ENCODE assay signal across 23 cellular contexts in genomic region chr10:97153276-97153850, GRCh38. TPM values are rescaled to one million over a fixed set of nuclear protein-coding genes. Genes with fewer than 3 reads are reported as not detected.
DNase-seq lines count a peak whose midpoint lies in the region; TF ChIP-seq lines count a peak whose summit lies in the region.
"Had no signal": no experiment of that assay in that cellular context is flagged by ENCODE, and none has a peak within 500 bp of the region (broad histone marks: within the 10 kb centered on the region; RNA-seq: fewer than 3 reads in every experiment).

No MANE protein-coding gene starts in this region.

- TF ChIP-seq CTCF in spleen (IDR thresholded peaks at IDR 0.05 in 8 of 11, conservative IDR thresholded peaks at IDR 0.05 in 3 of 11) (no peak), glutamatergic neuron (IDR thresholded peaks at IDR 0.05; ENCODE audit: partially characterized antibody, unreplicated experiment) (no peak)

- no peaks in the 10 kb centered on the region for H3K4me1 ChIP-seq in spleen

- H3K27me3 Mint-ChIP-seq in glutamatergic neuron (ENCODE audit: unreplicated experiment) = peaks cover 6% of the 10 kb centered on the region
- H3K27me3 Mint-ChIP-seq: CD4-positive, alpha-beta memory T cell had no signal

- H3K36me3 ChIP-seq in spleen = no peaks in the 10 kb centered on the region
- H3K36me3 ChIP-seq: BLaER1 treated with 17β-estradiol and CSF1 and Interleukin-3, amounts not matched to agents 10 nM and 100 nM had no signal

- intact Hi-C loops in spleen (cut with DNase I; ENCODE audit: low total_unique reads) = no loop called here

- H3K27ac ChIP-seq in spleen = no peak overlapping the region
- H3K27ac ChIP-seq: 22Rv1; BLaER1 treated with 17β-estradiol and CSF1 and Interleukin-3, amounts not matched to agents 10 nM and 100 nM; SK-N-MC had no signal

- H3K9me3 ChIP-seq in spleen = no peaks in the 10 kb centered on the region
- H3K9me3 ChIP-seq: BLaER1 treated with 17β-estradiol and CSF1 and Interleukin-3, amounts not matched to agents 10 nM and 100 nM had no signal

- peaks cover 0 to 21% (median 0%) of the 10 kb centered on the region in 7 donors for H3K27me3 ChIP-seq in spleen (replicated peaks in 1 of 7)

- DNase-seq in DMS 273 (lab: John Stamatoyannopoulos, UW; ENCODE audit: unreplicated experiment) = peak; percentile 61
- DNase-seq in DMS 273 treated with DMSO at 0.1 percent for 48 hours (lab: John Stamatoyannopoulos, UW) = no peak
- peak; percentile 45 for DNase-seq in RPMI7951 (ENCODE audit: low read depth)
- peak; percentile 31 for DNase-seq in fibroblast of gingiva (ENCODE audit: low read depth)
- DNase-seq in spleen = peak; percentile 21
- DNase-seq in C1 segment of cervical spinal cord (lab: John Stamatoyannopoulos, UW) = no peak
- no peak for DNase-seq in glutamatergic neuron
- no peak for DNase-seq in SHP77 treated with DMSO at 0.1 percent for 48 hours (lab: John Stamatoyannopoulos, UW)
- DNase-seq: AML-193; CD4-positive, alpha-beta memory T cell; COR-L47; EL; GDM1; HCEC 1CT; NCI-H1436; NCI-H2081 treated with DMSO at 0.1 percent for 48 hours; NCI-H446; NCI-H526; SIG-M5 had no signal

- H3K4me3 ChIP-seq in spleen = no peak overlapping the region
- H3K4me3 ChIP-seq: BLaER1 treated with 17β-estradiol and CSF1 and Interleukin-3, amounts not matched to agents 10 nM and 100 nM; GM12878; SK-N-MC had no signal

- no peaks in the 10 kb centered on the region for H3K9me3 Mint-ChIP-seq in glutamatergic neuron (ENCODE audit: unreplicated experiment)
- H3K9me3 Mint-ChIP-seq: CD4-positive, alpha-beta memory T cell had no signal

- 85 to 94% (median 90%) methylated on average over 6 of the region's 6 CpGs for WGBS in spleen, 5 donors

- H3K27ac Mint-ChIP-seq in glutamatergic neuron (ENCODE audit: unreplicated experiment) = no peak overlapping the region
- H3K27ac Mint-ChIP-seq: CD4-positive, alpha-beta memory T cell had no signal

- H3K4me1 Mint-ChIP-seq in glutamatergic neuron (ENCODE audit: low read depth, unreplicated experiment) = peaks cover 13% of the 10 kb centered on the region
- H3K4me1 Mint-ChIP-seq: CD4-positive, alpha-beta memory T cell had no signal

- H3K4me3 Mint-ChIP-seq in glutamatergic neuron (ENCODE audit: unreplicated experiment) = no peak overlapping the region
- H3K4me3 Mint-ChIP-seq: CD4-positive, alpha-beta memory T cell had no signal

- H3K36me3 Mint-ChIP-seq in glutamatergic neuron (ENCODE audit: unreplicated experiment) = no peaks in the 10 kb centered on the region
- H3K36me3 Mint-ChIP-seq: CD4-positive, alpha-beta memory T cell had no signal

- no peak for TF ChIP-seq POLR2A in spleen (IDR thresholded peaks at IDR 0.05)

RNA-seq across cellular contexts. Expression of gene SLIT1, which starts 32.4 kb away (rescaled TPM):
- 0.12 and 0.29 TPM in 2 replicates for total RNA-seq in RPMI7951 (2014; rRNA removed; shearing (Covaris generic))
- under 1 TPM; 0.19 to 0.82 (median 0.64) TPM for total RNA-seq in spleen
- under 1 TPM; 0.11 to 0.52 (median 0.29) TPM for polyA plus RNA-seq in spleen
- total RNA-seq in glutamatergic neuron (ENCODE audit: unreplicated experiment) = 11.3 TPM

Comparison
In these comparisons a context has a peak if more than half of its experiments do, and no peak if none do; other contexts are left out.
1. DNase-seq: peak in DMS 273 (single experiment), RPMI7951 (single experiment), fibroblast of gingiva (single experiment) and spleen (single experiment); none in DMS 273 treated with DMSO at 0.1 percent for 48 hours (single experiment), C1 segment of cervical spinal cord (0 of 14), glutamatergic neuron (single experiment) and SHP77 treated with DMSO at 0.1 percent for 48 hours (single experiment).